In genomic region chr11:118115048-118115447, GRCh38 we compare ENCODE assay signal across 26 cellular contexts. TPM values are rescaled to one million over a fixed set of nuclear protein-coding genes. Genes with fewer than 3 reads are reported as not detected.
"Had no signal": no experiment of that assay in that cellular context is flagged by ENCODE, and none has a peak within 500 bp of the region (broad histone marks: within the 10 kb centered on the region; RNA-seq: fewer than 3 reads in every experiment).

No MANE protein-coding gene starts in this region.

- H3K4me3 ChIP-seq: K562, Peyer's patch, SJCRH30 had no signal

- H3K4me3 Mint-ChIP-seq: activated naive CD4-positive, alpha-beta T cell treated with anti-CD3 and anti-CD28 coated beads, Interleukin-2, amount 50 U/mL, for 24 hours; activated T-cell treated with anti-CD3 and anti-CD28 coated beads, Interleukin-2, amount 50 U/mL, for 72 hours had no signal

- ATAC-seq: activated CD4-positive, CD25-positive, alpha-beta regulatory T cell treated with anti-CD3 and anti-CD28 coated beads, Interleukin-2, amount 50 U/mL, for 24 hours; activated T-cell treated with anti-CD3 and anti-CD28 coated beads, Interleukin-2, amount 50 U/mL, for 72 hours; K562 had no signal

- H3K36me3 ChIP-seq: SJCRH30 had no signal

- H3K9me3 Mint-ChIP-seq: activated naive CD4-positive, alpha-beta T cell treated with anti-CD3 and anti-CD28 coated beads, Interleukin-2, amount 50 U/mL, for 24 hours; activated T-cell treated with anti-CD3 and anti-CD28 coated beads, Interleukin-2, amount 50 U/mL, for 72 hours; activated T-helper 2 cell treated with anti-CD3 and anti-CD28 coated beads, Interferon-gamma antibody, Interleukin-2, Interleukin-4, amounts not matched to agents 10 μg/mL and 5 μg/mL and 100 μg/mL, durations not matched to agents 14 hours and 24 hours and 36 hours had no signal

- H3K36me3 Mint-ChIP-seq: activated naive CD4-positive, alpha-beta T cell treated with anti-CD3 and anti-CD28 coated beads, Interleukin-2, amount 50 U/mL, for 24 hours had no signal

- DNase-seq: activated CD4-positive, alpha-beta T cell treated with anti-CD3 and anti-CD28 coated beads for 4 hours; activated CD8-positive, alpha-beta memory T cell treated with anti-CD3 and anti-CD28 coated beads for 24 hours; activated naive CD4-positive, alpha-beta T cell; activated T-cell treated with anti-CD3 and anti-CD28 coated beads, Interleukin-2, amount 50 U/mL, for 72 hours; amygdala; caudate nucleus; Kasumi-1; NCI-H1105 treated with DMSO at 0.1 percent for 48 hours; NCI-H146; NCI-H187 treated with DMSO at 0.1 percent for 48 hours; NCI-H2081 treated with DMSO at 0.1 percent for 48 hours; NCI-H2171 treated with DMSO at 0.1 percent for 48 hours; NCI-H226; NCI-H510A; Peyer's patch; Right ventricle myocardium superior; SJCRH30; SK-N-SH; SW 1271 had no signal

- H3K4me1 ChIP-seq: Peyer's patch, SJCRH30 had no signal

- H3K9me3 ChIP-seq: Peyer's patch, SJCRH30, SK-N-SH had no signal

- H3K4me1 Mint-ChIP-seq: activated naive CD4-positive, alpha-beta T cell treated with anti-CD3 and anti-CD28 coated beads, Interleukin-2, amount 50 U/mL, for 24 hours had no signal

- H3K27ac Mint-ChIP-seq: activated naive CD4-positive, alpha-beta T cell treated with anti-CD3 and anti-CD28 coated beads, Interleukin-2, amount 50 U/mL, for 24 hours; activated T-cell treated with anti-CD3 and anti-CD28 coated beads, Interleukin-2, amount 50 U/mL, for 72 hours; activated T-helper 2 cell treated with anti-CD3 and anti-CD28 coated beads, Interferon-gamma antibody, Interleukin-2, Interleukin-4, amounts not matched to agents 10 μg/mL and 5 μg/mL and 100 μg/mL, durations not matched to agents 14 hours and 24 hours and 36 hours had no signal

- H3K27me3 ChIP-seq: Peyer's patch, SJCRH30 had no signal

- H3K27ac ChIP-seq: Peyer's patch, RWPE1, SJCRH30 had no signal

RNA-seq across cellular contexts. Expression of gene SMIM35, which starts 28.3 kb away (rescaled TPM):
- total RNA-seq: chondrocyte, K562, Peyer's patch, Right ventricle myocardium superior, SJCRH30 had no signal

RNA-seq across cellular contexts. Expression of gene SCN4B, which starts 37.6 kb away (rescaled TPM):
- total RNA-seq: K562, SJCRH30 had no signal

RNA-seq across cellular contexts. Expression of gene TMPRSS4, which starts 38.2 kb away (rescaled TPM):
- total RNA-seq: activated T-helper 2 cell treated with anti-CD3 and anti-CD28 coated beads, Interferon-gamma antibody, Interleukin-2, Interleukin-4, amounts not matched to agents 10 μg/mL and 5 μg/mL and 100 μg/mL, durations not matched to agents 14 hours and 24 hours and 36 hours; chondrocyte; Right ventricle myocardium superior; SJCRH30; T-helper 1 cell treated with Interleukin-12 subunit alpha and Interleukin-12 subunit beta and Interleukin-4 antibody, amounts not matched to agents 30 ng/mL and 1 ng/mL, for 36 hours had no signal
